In genomic region chr12:53927220-53928029, GRCh38 we compare ENCODE assay signal across 23 cellular contexts. TPM values are rescaled to one million over a fixed set of nuclear protein-coding genes. Genes with fewer than 3 reads are reported as not detected.
A peak's percentile ranks its signal among the peaks of the same experiment; 100 is the strongest.
DNase-seq lines count a peak whose midpoint lies in the region; ATAC-seq, FAIRE-seq and TF ChIP-seq lines count a peak whose summit lies in the region.
"Had no signal": no experiment of that assay in that cellular context is flagged by ENCODE, and none has a peak within 500 bp of the region (broad histone marks: within the 10 kb centered on the region; RNA-seq: fewer than 3 reads in every experiment).

No MANE protein-coding gene starts in this region.

- H2AFZ ChIP-seq in GM12878 (ENCODE audit: control insufficient read depth, low read depth, low read length) = no peak overlapping the region
- H2AFZ ChIP-seq: parathyroid adenoma had no signal

- H3K36me3 Mint-ChIP-seq in natural killer cell = no peaks in the 10 kb centered on the region
- H3K36me3 Mint-ChIP-seq: type B pancreatic cell had no signal

- H3K27me3 ChIP-seq in GM12878 (replicated peaks in 1 of 2; ENCODE audit: control insufficient read depth in 2 of 2, insufficient read depth in 2 of 2, low read length in 1 of 2) = peaks cover 13 to 34% of the 10 kb centered on the region in 2 experiments
- H3K27me3 ChIP-seq in skeletal muscle satellite cell (ENCODE audit: control insufficient read depth, insufficient read depth, low read length) = peaks cover 77% of the 10 kb centered on the region

- H3K9me3 Mint-ChIP-seq in natural killer cell = no peaks in the 10 kb centered on the region
- H3K9me3 Mint-ChIP-seq: activated CD8-positive, alpha-beta T cell treated with anti-CD3 and anti-CD28 coated beads for 36 hours; activated naive CD4-positive, alpha-beta T cell treated with anti-CD3 and anti-CD28 coated beads for 36 hours; activated T-cell treated with anti-CD3 and anti-CD28 coated beads, Interleukin-2, amount 50 U/mL, for 24 hours; central memory CD8-positive, alpha-beta T cell had no signal

- no peak overlapping the region for H3K4me2 ChIP-seq in GM12878 (ENCODE audit: control insufficient read depth, insufficient read depth)
- peak overlapping the region; percentile 73 for H3K4me2 ChIP-seq in skeletal muscle satellite cell (ENCODE audit: low read length)

- no peak for DNase-seq in GM12878 (ENCODE audit: low read depth, low spot score)
- no peak for DNase-seq in natural killer cell
- no peak for DNase-seq in 8988T
- DNase-seq: activated CD8-positive, alpha-beta T cell treated with anti-CD3 and anti-CD28 coated beads for 36 hours; activated naive CD4-positive, alpha-beta T cell treated with anti-CD3 and anti-CD28 coated beads for 36 hours; activated T-cell treated with anti-CD3 and anti-CD28 coated beads, Interleukin-2, amount 50 U/mL, for 24 hours; AML-193; DND-41; gastrocnemius medialis; mesenchymal stem cell; naive thymus-derived CD4-positive, alpha-beta T cell; NCI-H1436; NCI-H524; stimulated activated CD4-positive, alpha-beta T cell treated with anti-CD3 and anti-CD28 coated beads, Interleukin-1b, Interleukin-23, amount 100 ng/mL, for 48 hours; stimulated activated naive CD8-positive, alpha-beta T cell treated with anti-CD3 and anti-CD28 coated beads, Interleukin-15, Interleukin-2, amounts not matched to agents 100 U/mL and 50 U/mL, for 24 hours; T-helper 9 cell had no signal

- no peaks in the 10 kb centered on the region for H3K79me2 ChIP-seq in GM12878 (ENCODE audit: control insufficient read depth, insufficient read depth, low read length)
- H3K79me2 ChIP-seq: parathyroid adenoma had no signal

- CTCF ChIA-PET in GM12878 (lab: Yijun Ruan, JAX) = interaction anchor here (0.6 kb wide), 1 partner anchor 1349 kb away, joined by 3 read pairs; no protein-coding TSS in a partner anchor

- 39% methylated on average over 24 of the region's 45 CpGs for WGBS in GM12878 (ENCODE audit: insufficient coverage, insufficient replicate concordance, low lambda C conversion rate, missing lambda C conversion rate)

- no peak for FAIRE-seq in GM12878 (lab: Jason Lieb, UNC)

- H3K27ac Mint-ChIP-seq in natural killer cell = no peak overlapping the region
- H3K27ac Mint-ChIP-seq: activated CD8-positive, alpha-beta T cell treated with anti-CD3 and anti-CD28 coated beads for 36 hours; activated naive CD4-positive, alpha-beta T cell treated with anti-CD3 and anti-CD28 coated beads for 36 hours; activated T-cell treated with anti-CD3 and anti-CD28 coated beads, Interleukin-2, amount 50 U/mL, for 24 hours; type B pancreatic cell had no signal

- no peak for TF ChIP-seq EP300 in GM12878 (IDR thresholded peaks at IDR 0.05; ENCODE audit: borderline replicate concordance in 1 of 2, control insufficient read depth in 1 of 2, low read depth in 2 of 2, low read length in 2 of 2)

- intact Hi-C loops in GM12878 (cut with micrococcal nuclease; ENCODE audit: unreplicated experiment) (no loop called here), natural killer cell (cut with micrococcal nuclease) (no loop called here)

- H3K4me1 ChIP-seq in GM12878 (ENCODE audit: control insufficient read depth, insufficient read depth, low read length) (no peaks in the 10 kb centered on the region), skeletal muscle satellite cell (ENCODE audit: control insufficient read depth, insufficient read depth, low read length) (peaks cover 3% of the 10 kb centered on the region)
- H3K4me1 ChIP-seq: gastrocnemius medialis, parathyroid adenoma had no signal

- TF ChIP-seq POLR2A in GM12878 (IDR thresholded peaks at IDR 0.05; ENCODE audit: low read depth, low read length) = no peak

- no peak for TF ChIP-seq CTCF in GM12878 (IDR thresholded peaks at IDR 0.05 in 2 of 3, conservative IDR thresholded peaks at IDR 0.05 in 1 of 3; ENCODE audit: control insufficient read depth in 2 of 3, extremely low read depth in 1 of 3, insufficient read depth in 1 of 3, low read depth in 3 of 3, low read length in 3 of 3)
- TF ChIP-seq CTCF in natural killer cell (IDR thresholded peaks at IDR 0.05) = no peak

- BruUV-seq in GM12878 (replicated peaks; lab: Mats Ljungman, UMichigan) = no TSS peak

- RAD21 ChIA-PET in GM12878 (lab: Charles Lee; ENCODE audit: unreplicated experiment) = no interaction called here

- H3K27ac ChIP-seq in GM12878 (ENCODE audit: control insufficient read depth, insufficient read depth) = no peak overlapping the region
- H3K27ac ChIP-seq: ascending aorta, gastrocnemius medialis, parathyroid adenoma, SK-N-MC had no signal

- no peak for TF ChIP-seq RAD21 in GM12878 (IDR thresholded peaks at IDR 0.05; ENCODE audit: insufficient read depth, low read depth, low read length)

- SMC1A ChIA-PET in GM12878 (lab: Charles Lee; ENCODE audit: uncharacterized antibody, unreplicated experiment) = interaction anchor here (1.2 kb wide), 1 partner anchor 135 kb away, joined by 3 read pairs; no protein-coding TSS in a partner anchor

- in situ Hi-C loops in GM12878 (cut with MboI) = no loop called here

- POLR2A ChIA-PET in GM12878 (lab: Charles Lee) = no interaction called here

- H3K4me3 Mint-ChIP-seq in natural killer cell = no peak overlapping the region
- H3K4me3 Mint-ChIP-seq: activated CD8-positive, alpha-beta T cell treated with anti-CD3 and anti-CD28 coated beads for 36 hours; activated naive CD4-positive, alpha-beta T cell treated with anti-CD3 and anti-CD28 coated beads for 36 hours; activated T-cell treated with anti-CD3 and anti-CD28 coated beads, Interleukin-2, amount 50 U/mL, for 24 hours; central memory CD8-positive, alpha-beta T cell; type B pancreatic cell had no signal

- no peaks in the 10 kb centered on the region for H3K4me1 Mint-ChIP-seq in natural killer cell
- H3K4me1 Mint-ChIP-seq: central memory CD8-positive, alpha-beta T cell had no signal

- H3K27me3 Mint-ChIP-seq in natural killer cell (ENCODE audit: low read depth in 2 of 2) = peaks cover 68 to 95% of the 10 kb centered on the region in 2 donors

- no peaks in the 10 kb centered on the region for H4K20me1 ChIP-seq in GM12878 (ENCODE audit: control insufficient read depth, insufficient read depth)

- H3K36me3 ChIP-seq in GM12878 (ENCODE audit: control insufficient read depth in 2 of 2, insufficient read depth in 2 of 2, low read length in 1 of 2) = no peaks in the 10 kb centered on the region
- H3K36me3 ChIP-seq in skeletal muscle satellite cell (ENCODE audit: insufficient read depth, low read length) = no peaks in the 10 kb centered on the region
- H3K36me3 ChIP-seq: ascending aorta, gastrocnemius medialis had no signal

- no peak for ATAC-seq in GM12878
- ATAC-seq in natural killer cell = no peak
- ATAC-seq: activated CD8-positive, alpha-beta T cell treated with anti-CD3 and anti-CD28 coated beads for 36 hours; gastrocnemius medialis; naive thymus-derived CD4-positive, alpha-beta T cell; stimulated activated naive CD8-positive, alpha-beta T cell treated with anti-CD3 and anti-CD28 coated beads, Interleukin-15, Interleukin-2, amounts not matched to agents 100 U/mL and 50 U/mL, for 24 hours had no signal

- H3K9me3 ChIP-seq in GM12878 (replicated peaks; ENCODE audit: control insufficient read depth, insufficient read depth, low read length) (no peaks in the 10 kb centered on the region), skeletal muscle satellite cell (replicated peaks; ENCODE audit: low read length) (no peaks in the 10 kb centered on the region)
- H3K9me3 ChIP-seq: ascending aorta, gastrocnemius medialis had no signal

- no peak overlapping the region for H3K4me3 ChIP-seq in GM12878
- H3K4me3 ChIP-seq in skeletal muscle satellite cell (ENCODE audit: low read length) = peak overlapping the region; percentile 58
- H3K4me3 ChIP-seq: ascending aorta, gastrocnemius medialis, SK-N-MC had no signal

- H3K9ac ChIP-seq in GM12878 (ENCODE audit: control insufficient read depth, insufficient read depth, low read length) (no peak overlapping the region), skeletal muscle satellite cell (ENCODE audit: low read depth, low read length) (peak overlapping the region; percentile 30)
- H3K9ac ChIP-seq: parathyroid adenoma had no signal

RNA-seq across cellular contexts. Expression of gene HOXC13, which starts 11.2 kb away (rescaled TPM):
- not detected in 2 replicates for total RNA-seq in GM12878 (2013; cell fraction: nucleolus; rRNA removed)
- total RNA-seq in GM12878 (2014; rRNA removed) (not detected in 2 replicates), GM12878 (2014; rRNA removed; fragmentation: Illumina TruSeq; extraction: Trizol) (not detected in 2 replicates), GM12878 (2021) (not detected in 2 replicates), natural killer cell (not detected)
- not detected for polyA plus RNA-seq in GM12878 (2011; ENCODE audit: low read depth)
- polyA plus RNA-seq in GM12878 (2011; rRNA removed) (not detected in 2 replicates), GM12878 (2014; fragmentation: Illumina TruSeq; extraction: Trizol) (not detected in 2 replicates), GM12878 (2014; fragmentation: Nextera tagmentation; extraction: Ambion mirVana) (not detected), GM12878 (2014; rRNA removed) (not detected in 2 replicates), GM12878 (2016; fragmentation: Nextera tagmentation; extraction: Ambion mirVana) (not detected)
- polyA plus RNA-seq in GM12878 (2011; cell fraction: cytosol; rRNA removed) = not detected in 2 replicates
- polyA plus RNA-seq in GM12878 (2011; cell fraction: nucleus; rRNA removed) = not detected in 2 replicates
- polyA plus RNA-seq in GM12878 (2012) = not detected in 2 replicates
- polyA minus RNA-seq in GM12878 (2011; rRNA and poly(A)+ RNA removed) = not detected in 2 replicates
- polyA minus RNA-seq in GM12878 (2011; cell fraction: cytosol; rRNA and poly(A)+ RNA removed) = not detected in 2 replicates
- polyA minus RNA-seq in GM12878 (2011; cell fraction: nucleus; rRNA and poly(A)+ RNA removed) = not detected in 2 replicates
- 0.22 TPM in 1 of 2 replicates, not detected in the other for total RNA-seq in skeletal muscle satellite cell (2012; rRNA removed)
- total RNA-seq: activated CD8-positive, alpha-beta T cell treated with anti-CD3 and anti-CD28 coated beads for 36 hours; activated naive CD4-positive, alpha-beta T cell treated with anti-CD3 and anti-CD28 coated beads for 36 hours; ascending aorta; naive thymus-derived CD4-positive, alpha-beta T cell had no signal
- polyA plus RNA-seq: naive thymus-derived CD4-positive, alpha-beta T cell had no signal

RNA-seq across cellular contexts. Expression of gene HOXC12, which starts 27.3 kb away (rescaled TPM):
- not detected in 2 replicates for total RNA-seq in GM12878 (2013; cell fraction: nucleolus; rRNA removed)
- total RNA-seq in GM12878 (2014; rRNA removed) (not detected in 2 replicates), GM12878 (2014; rRNA removed; fragmentation: Illumina TruSeq; extraction: Trizol) (not detected in 2 replicates), GM12878 (2021) (not detected in 2 replicates), natural killer cell (not detected)
- not detected for polyA plus RNA-seq in GM12878 (2011; ENCODE audit: low read depth)
- polyA plus RNA-seq in GM12878 (2011; rRNA removed) (not detected in 2 replicates), GM12878 (2014; fragmentation: Illumina TruSeq; extraction: Trizol) (not detected in 2 replicates), GM12878 (2014; fragmentation: Nextera tagmentation; extraction: Ambion mirVana) (not detected), GM12878 (2014; rRNA removed) (not detected in 2 replicates), GM12878 (2016; fragmentation: Nextera tagmentation; extraction: Ambion mirVana) (not detected)
- not detected in 2 replicates for polyA plus RNA-seq in GM12878 (2011; cell fraction: cytosol; rRNA removed)
- not detected in 2 replicates for polyA plus RNA-seq in GM12878 (2011; cell fraction: nucleus; rRNA removed)
- polyA plus RNA-seq in GM12878 (2012) = not detected in 2 replicates
- not detected in 2 replicates for polyA minus RNA-seq in GM12878 (2011; rRNA and poly(A)+ RNA removed)
- not detected in 2 replicates for polyA minus RNA-seq in GM12878 (2011; cell fraction: cytosol; rRNA and poly(A)+ RNA removed)
- not detected in 2 replicates for polyA minus RNA-seq in GM12878 (2011; cell fraction: nucleus; rRNA and poly(A)+ RNA removed)
- total RNA-seq in skeletal muscle satellite cell (2012; rRNA removed) = not detected in 2 replicates
- total RNA-seq: activated CD8-positive, alpha-beta T cell treated with anti-CD3 and anti-CD28 coated beads for 36 hours; activated naive CD4-positive, alpha-beta T cell treated with anti-CD3 and anti-CD28 coated beads for 36 hours; ascending aorta; gastrocnemius medialis; naive thymus-derived CD4-positive, alpha-beta T cell had no signal
- polyA plus RNA-seq: esophagus; naive thymus-derived CD4-positive, alpha-beta T cell had no signal

RNA-seq across cellular contexts. Expression of gene HOXC11, which starts 45.5 kb away (rescaled TPM):
- not detected in 2 replicates for total RNA-seq in GM12878 (2013; cell fraction: nucleolus; rRNA removed)
- total RNA-seq in GM12878 (2014; rRNA removed) (not detected in 2 replicates), GM12878 (2014; rRNA removed; fragmentation: Illumina TruSeq; extraction: Trizol) (not detected in 2 replicates), GM12878 (2021) (not detected in 2 replicates), natural killer cell (not detected)
- 0.12 TPM for polyA plus RNA-seq in GM12878 (2011; ENCODE audit: low read depth)
- polyA plus RNA-seq in GM12878 (2011; rRNA removed) (not detected in 2 replicates), GM12878 (2014; fragmentation: Illumina TruSeq; extraction: Trizol) (not detected in 2 replicates), GM12878 (2014; fragmentation: Nextera tagmentation; extraction: Ambion mirVana) (not detected), GM12878 (2014; rRNA removed) (not detected in 2 replicates), GM12878 (2016; fragmentation: Nextera tagmentation; extraction: Ambion mirVana) (not detected)
- polyA plus RNA-seq in GM12878 (2011; cell fraction: cytosol; rRNA removed) = not detected in 2 replicates
- not detected in 2 replicates for polyA plus RNA-seq in GM12878 (2011; cell fraction: nucleus; rRNA removed)
- not detected in 2 replicates for polyA plus RNA-seq in GM12878 (2012)
- not detected in 2 replicates for polyA minus RNA-seq in GM12878 (2011; rRNA and poly(A)+ RNA removed)
- 0.73 TPM in 1 of 2 replicates, not detected in the other for polyA minus RNA-seq in GM12878 (2011; cell fraction: cytosol; rRNA and poly(A)+ RNA removed)
- polyA minus RNA-seq in GM12878 (2011; cell fraction: nucleus; rRNA and poly(A)+ RNA removed) = not detected in 2 replicates
- under 0.01 and 0.22 TPM in 2 replicates for total RNA-seq in skeletal muscle satellite cell (2012; rRNA removed)
- total RNA-seq: activated CD8-positive, alpha-beta T cell treated with anti-CD3 and anti-CD28 coated beads for 36 hours; activated naive CD4-positive, alpha-beta T cell treated with anti-CD3 and anti-CD28 coated beads for 36 hours; naive thymus-derived CD4-positive, alpha-beta T cell had no signal
- polyA plus RNA-seq: esophagus; naive thymus-derived CD4-positive, alpha-beta T cell had no signal

RNA-seq across cellular contexts. Expression of gene HOTAIR, which starts 47.3 kb away (rescaled TPM):
- not detected in 2 replicates for total RNA-seq in GM12878 (2013; cell fraction: nucleolus; rRNA removed)
- not detected in 2 replicates for total RNA-seq in GM12878 (2014; rRNA removed)
- total RNA-seq in GM12878 (2014; rRNA removed; fragmentation: Illumina TruSeq; extraction: Trizol) = not detected in 2 replicates
- total RNA-seq in GM12878 (2021) = not detected in 2 replicates
- polyA plus RNA-seq in GM12878 (2011; ENCODE audit: low read depth) = not detected
- not detected in 2 replicates for polyA plus RNA-seq in GM12878 (2011; rRNA removed)
- polyA plus RNA-seq in GM12878 (2011; cell fraction: cytosol; rRNA removed) = not detected in 2 replicates
- not detected in 2 replicates for polyA plus RNA-seq in GM12878 (2011; cell fraction: nucleus; rRNA removed)
- polyA plus RNA-seq in GM12878 (2012) = not detected in 2 replicates
- not detected in 2 replicates for polyA plus RNA-seq in GM12878 (2014; fragmentation: Illumina TruSeq; extraction: Trizol)
- not detected for polyA plus RNA-seq in GM12878 (2014; fragmentation: Nextera tagmentation; extraction: Ambion mirVana)
- polyA plus RNA-seq in GM12878 (2014; rRNA removed) = not detected in 2 replicates
- not detected for polyA plus RNA-seq in GM12878 (2016; fragmentation: Nextera tagmentation; extraction: Ambion mirVana)
- polyA minus RNA-seq in GM12878 (2011; rRNA and poly(A)+ RNA removed) = not detected in 2 replicates
- not detected in 2 replicates for polyA minus RNA-seq in GM12878 (2011; cell fraction: cytosol; rRNA and poly(A)+ RNA removed)
- polyA minus RNA-seq in GM12878 (2011; cell fraction: nucleus; rRNA and poly(A)+ RNA removed) = not detected in 2 replicates
- 0.22 and 0.25 TPM in 2 replicates for total RNA-seq in skeletal muscle satellite cell (2012; rRNA removed)
- total RNA-seq in natural killer cell = not detected
- total RNA-seq: activated CD8-positive, alpha-beta T cell treated with anti-CD3 and anti-CD28 coated beads for 36 hours; activated naive CD4-positive, alpha-beta T cell treated with anti-CD3 and anti-CD28 coated beads for 36 hours; ascending aorta; naive thymus-derived CD4-positive, alpha-beta T cell had no signal
- polyA plus RNA-seq: esophagus; naive thymus-derived CD4-positive, alpha-beta T cell had no signal

RNA-seq across cellular contexts. Expression of gene HOXC10, which starts 57.5 kb away (rescaled TPM):
- total RNA-seq in GM12878 (2013; cell fraction: nucleolus; rRNA removed) = not detected in 2 replicates
- total RNA-seq in GM12878 (2014; rRNA removed) (not detected in 2 replicates), GM12878 (2014; rRNA removed; fragmentation: Illumina TruSeq; extraction: Trizol) (not detected in 2 replicates), GM12878 (2021) (0.59 TPM in 1 of 2 replicates, not detected in the other), natural killer cell (not detected)
- polyA plus RNA-seq in GM12878 (2011; ENCODE audit: low read depth) = not detected
- polyA plus RNA-seq in GM12878 (2011; rRNA removed) (not detected in 2 replicates), GM12878 (2014; fragmentation: Illumina TruSeq; extraction: Trizol) (not detected in 2 replicates), GM12878 (2014; fragmentation: Nextera tagmentation; extraction: Ambion mirVana) (not detected), GM12878 (2014; rRNA removed) (not detected in 2 replicates), GM12878 (2016; fragmentation: Nextera tagmentation; extraction: Ambion mirVana) (not detected)
- polyA plus RNA-seq in GM12878 (2011; cell fraction: cytosol; rRNA removed) = 0.03 TPM in 1 of 2 replicates, not detected in the other
- polyA plus RNA-seq in GM12878 (2011; cell fraction: nucleus; rRNA removed) = not detected in 2 replicates
- polyA plus RNA-seq in GM12878 (2012) = not detected in 2 replicates
- polyA minus RNA-seq in GM12878 (2011; rRNA and poly(A)+ RNA removed) = not detected in 2 replicates
- not detected in 2 replicates for polyA minus RNA-seq in GM12878 (2011; cell fraction: cytosol; rRNA and poly(A)+ RNA removed)
- 0.24 TPM in 1 of 2 replicates, not detected in the other for polyA minus RNA-seq in GM12878 (2011; cell fraction: nucleus; rRNA and poly(A)+ RNA removed)
- 1.8 and 3.7 TPM in 2 replicates for total RNA-seq in skeletal muscle satellite cell (2012; rRNA removed)
- total RNA-seq: activated CD8-positive, alpha-beta T cell treated with anti-CD3 and anti-CD28 coated beads for 36 hours; activated naive CD4-positive, alpha-beta T cell treated with anti-CD3 and anti-CD28 coated beads for 36 hours; ascending aorta; naive thymus-derived CD4-positive, alpha-beta T cell had no signal
- polyA plus RNA-seq: naive thymus-derived CD4-positive, alpha-beta T cell had no signal
